ENCODE assay signal across 8 cellular contexts in genomic region chr2:236972491-236973379, GRCh38.
DNase-seq lines count a peak whose midpoint lies in the region; ATAC-seq and TF ChIP-seq lines count a peak whose summit lies in the region.

No MANE protein-coding gene starts in this region.

- H3K4me1 ChIP-seq in hepatocyte (ENCODE audit: insufficient read depth), result peaks cover 65% of the 10 kb centered on the region
- peaks cover 2 to 42% (median 9%) of the 10 kb centered on the region in 5 donors for H3K4me1 ChIP-seq in subcutaneous abdominal adipose tissue (ENCODE audit: control insufficient read depth in 5 of 5, insufficient read depth in 5 of 5, low read length in 5 of 5)

- H3K9me3 ChIP-seq in hepatocyte (ENCODE audit: low read depth) (no peaks in the 10 kb centered on the region), subcutaneous abdominal adipose tissue (ENCODE audit: control insufficient read depth in 5 of 5, low read length in 5 of 5) (no peaks in the 10 kb centered on the region)

- WGBS in hepatocyte (ENCODE audit: low lambda C conversion rate, missing lambda C conversion rate), result 38% methylated on average over 11 of the region's 11 CpGs

- H3K9me2 ChIP-seq in hepatocyte (replicated peaks; ENCODE audit: insufficient read depth), result no peaks in the 10 kb centered on the region

- DNase-seq in HPDE6-E6E7 (ENCODE audit: extremely low spot score) (peak; percentile 93), SW480 (ENCODE audit: low spot score) (peak; percentile 74), hepatocyte (ENCODE audit: low spot score) (peak; percentile 91), activated T-cell treated with anti-CD3 and anti-CD28 coated beads for 4 hours (no peak)
- no peak for DNase-seq in activated naive CD4-positive, alpha-beta T cell (lab: John Stamatoyannopoulos, UW)

- H3K4me3 ChIP-seq in hepatocyte, result no peak overlapping the region
- H3K4me3 ChIP-seq in subcutaneous abdominal adipose tissue (ENCODE audit: low read depth in 1 of 5, low read length in 5 of 5), result no peak overlapping the region

- ATAC-seq in GM21723 (IDR thresholded peaks at IDR 0.05; ENCODE audit: unreplicated experiment) (no peak), HG03571 (IDR thresholded peaks at IDR 0.05; ENCODE audit: unreplicated experiment) (no peak)

- H3K9ac ChIP-seq in subcutaneous abdominal adipose tissue (ENCODE audit: low read length in 5 of 5), result no peak overlapping the region

- no peak overlapping the region for H2AFZ ChIP-seq in hepatocyte

- H3K27ac ChIP-seq in hepatocyte (peak overlapping the region; percentile 88), subcutaneous abdominal adipose tissue (ENCODE audit: low read depth, low read length) (peak overlapping the region; percentile 37)

- H3K27me3 ChIP-seq in hepatocyte (no peaks in the 10 kb centered on the region), subcutaneous abdominal adipose tissue (ENCODE audit: control insufficient read depth in 5 of 5, insufficient read depth in 4 of 5, low read length in 5 of 5) (peaks cover 0 to 6% (median 0%) of the 10 kb centered on the region in 5 donors)

- H3K36me3 ChIP-seq in hepatocyte (replicated peaks; ENCODE audit: insufficient read depth, low read depth) (no peaks in the 10 kb centered on the region), subcutaneous abdominal adipose tissue (ENCODE audit: control insufficient read depth in 5 of 5, insufficient read depth in 5 of 5, low read length in 5 of 5) (no peaks in the 10 kb centered on the region)

- H3K79me2 ChIP-seq in hepatocyte, result no peaks in the 10 kb centered on the region

- H3K4me2 ChIP-seq in hepatocyte, result peak overlapping the region; percentile 50

- no peak for TF ChIP-seq CTCF in hepatocyte (IDR thresholded peaks at IDR 0.05; ENCODE audit: poor library complexity)

- H4K20me1 ChIP-seq in hepatocyte (ENCODE audit: insufficient read depth, poor library complexity, severe bottlenecking), result no peaks in the 10 kb centered on the region

Comparison
In these comparisons a context has a peak if more than half of its experiments do, and no peak if none do; other contexts are left out.
1. DNase-seq: peak in HPDE6-E6E7 (single experiment), SW480 (single experiment) and hepatocyte (single experiment); none in activated T-cell treated with anti-CD3 and anti-CD28 coated beads for 4 hours (single experiment) and activated naive CD4-positive, alpha-beta T cell (0 of 4).